In genomic region chr2:86818967-86819366, GRCh38 we compare ENCODE assay signal across 23 cellular contexts. TPM values are rescaled to one million over a fixed set of nuclear protein-coding genes. Genes with fewer than 3 reads are reported as not detected.
A peak's percentile ranks its signal among the peaks of the same experiment; 100 is the strongest.
DNase-seq lines count a peak whose midpoint lies in the region; ATAC-seq and TF ChIP-seq lines count a peak whose summit lies in the region.
"Had no signal": no experiment of that assay in that cellular context is flagged by ENCODE, and none has a peak within 500 bp of the region (broad histone marks: within the 10 kb centered on the region; RNA-seq: fewer than 3 reads in every experiment).

No MANE protein-coding gene starts in this region.

- H3K9ac ChIP-seq in H9 (ENCODE audit: extremely low read depth, insufficient read length, low read length) = no peak overlapping the region
- H3K9ac ChIP-seq: BLaER1, GM23248 had no signal

- intact Hi-C loops in CD8-positive, alpha-beta T cell (cut with DNase I, micrococcal nuclease) = no loop called here

- H3K9me3 Mint-ChIP-seq in CD8-positive, alpha-beta T cell = no peaks in the 10 kb centered on the region
- H3K9me3 Mint-ChIP-seq in H9 = peaks cover 6% of the 10 kb centered on the region in 2 experiments; a peak in 4 of 5 replicates
- peaks cover 4% of the 10 kb centered on the region for H3K9me3 Mint-ChIP-seq in activated naive CD8-positive, alpha-beta T cell (ENCODE audit: low read depth)
- H3K9me3 Mint-ChIP-seq in naive thymus-derived CD8-positive, alpha-beta T cell = peaks cover 0 to 4% (median 0%) of the 10 kb centered on the region in 9 donors
- peaks cover 5% of the 10 kb centered on the region for H3K9me3 Mint-ChIP-seq in activated T-cell treated with anti-CD3 and anti-CD28 coated beads, Interleukin-2, amount 50 U/mL, for 4 hours

- H3K4me3 ChIP-seq in CD8-positive, alpha-beta T cell (ENCODE audit: low read depth, low read length) = peak overlapping the region; percentile 5
- no peak overlapping the region for H3K4me3 ChIP-seq in Peyer's patch
- H3K4me3 ChIP-seq: BLaER1, GM23248 had no signal

- peaks cover 73% of the 10 kb centered on the region for H3K36me3 Mint-ChIP-seq in CD8-positive, alpha-beta T cell
- peaks cover 0 to 7% (median 2%) of the 10 kb centered on the region in 3 experiments; a peak in 3 of 7 replicates for H3K36me3 Mint-ChIP-seq in H9 (ENCODE audit: insufficient read depth in 1 of 3, low read depth in 3 of 3)
- H3K36me3 Mint-ChIP-seq in activated naive CD8-positive, alpha-beta T cell = peaks cover 14% of the 10 kb centered on the region
- peaks cover 13 to 71% (median 29%) of the 10 kb centered on the region in 3 donors for H3K36me3 Mint-ChIP-seq in naive thymus-derived CD8-positive, alpha-beta T cell
- peaks cover 3% of the 10 kb centered on the region for H3K36me3 Mint-ChIP-seq in activated T-cell treated with anti-CD3 and anti-CD28 coated beads, Interleukin-2, amount 50 U/mL, for 4 hours (ENCODE audit: insufficient read depth)
- H3K36me3 Mint-ChIP-seq: CD4-positive, CD25-positive, alpha-beta regulatory T cell had no signal

- no peaks in the 10 kb centered on the region for H3K27me3 ChIP-seq in CD8-positive, alpha-beta T cell (ENCODE audit: insufficient read depth, low read length)
- H3K27me3 ChIP-seq in H9 (ENCODE audit: insufficient read depth, low read length) = no peaks in the 10 kb centered on the region
- H3K27me3 ChIP-seq in Peyer's patch = no peaks in the 10 kb centered on the region

- H3K4ac ChIP-seq in H9 (ENCODE audit: low read depth, low read length) = no peak overlapping the region

- H3K23me2 ChIP-seq in H9 (ENCODE audit: insufficient read length, low read depth, low read length, poor library complexity, severe bottlenecking) = no peaks in the 10 kb centered on the region

- no peaks in the 10 kb centered on the region for H3K79me1 ChIP-seq in H9 (ENCODE audit: insufficient read depth, low read depth, low read length, poor library complexity, severe bottlenecking)

- no peak overlapping the region for H2BK12ac ChIP-seq in H9 (ENCODE audit: insufficient read length, low read depth, low read length)

- no peak overlapping the region for H4K5ac ChIP-seq in H9 (ENCODE audit: insufficient read length, low read depth, low read length)

- no peaks in the 10 kb centered on the region for H3K27me3 Mint-ChIP-seq in CD8-positive, alpha-beta T cell (ENCODE audit: low read depth)
- H3K27me3 Mint-ChIP-seq in H9 (ENCODE audit: low read depth) = peaks cover 16% of the 10 kb centered on the region
- H3K27me3 Mint-ChIP-seq in activated naive CD8-positive, alpha-beta T cell = no peaks in the 10 kb centered on the region
- no peaks in the 10 kb centered on the region for H3K27me3 Mint-ChIP-seq in naive thymus-derived CD8-positive, alpha-beta T cell
- H3K27me3 Mint-ChIP-seq in activated T-cell treated with anti-CD3 and anti-CD28 coated beads, Interleukin-2, amount 50 U/mL, for 4 hours (ENCODE audit: low read depth) = peaks cover 9% of the 10 kb centered on the region

- no peaks in the 10 kb centered on the region for H3K79me2 ChIP-seq in H9 (ENCODE audit: insufficient read depth, low read length)

- H3K4me1 Mint-ChIP-seq in CD8-positive, alpha-beta T cell (ENCODE audit: low read depth) = peaks cover 83% of the 10 kb centered on the region
- H3K4me1 Mint-ChIP-seq in H9 = peaks cover 0 to 2% of the 10 kb centered on the region in 2 experiments; a peak in 2 of 4 replicates
- peaks cover 87% of the 10 kb centered on the region for H3K4me1 Mint-ChIP-seq in activated naive CD8-positive, alpha-beta T cell (ENCODE audit: low read depth)
- peaks cover 48 to 87% (median 82%) of the 10 kb centered on the region in 4 donors for H3K4me1 Mint-ChIP-seq in naive thymus-derived CD8-positive, alpha-beta T cell
- peaks cover 19% of the 10 kb centered on the region for H3K4me1 Mint-ChIP-seq in activated T-cell treated with anti-CD3 and anti-CD28 coated beads, Interleukin-2, amount 50 U/mL, for 4 hours (ENCODE audit: low read depth)

- H2AK5ac ChIP-seq in H9 (ENCODE audit: insufficient read length, low read length) = no peak overlapping the region

- H3K27ac Mint-ChIP-seq in CD8-positive, alpha-beta T cell = peak overlapping the region; percentile 99
- no peak overlapping the region for H3K27ac Mint-ChIP-seq in H9
- H3K27ac Mint-ChIP-seq in activated naive CD8-positive, alpha-beta T cell = peak overlapping the region; percentile 99
- H3K27ac Mint-ChIP-seq in naive thymus-derived CD8-positive, alpha-beta T cell = peak overlapping the region; percentile 71 to 99 (median 94)
- H3K27ac Mint-ChIP-seq: CD4-positive, CD25-positive, alpha-beta regulatory T cell had no signal

- H4K20me1 ChIP-seq in H9 (ENCODE audit: control insufficient read depth, insufficient read depth, insufficient read length) = no peaks in the 10 kb centered on the region
- H4K20me1 ChIP-seq: BLaER1 had no signal

- H2BK120ac ChIP-seq in H9 (ENCODE audit: low read depth, low read length, poor library complexity, severe bottlenecking) = peak overlapping the region; percentile 9

- no peak overlapping the region for H3K23ac ChIP-seq in H9 (ENCODE audit: insufficient read length, low read depth, low read length)

- no peak overlapping the region for H4K8ac ChIP-seq in H9 (replicated peaks; ENCODE audit: insufficient read length, low read depth, low read length)

- no peak overlapping the region for H3T11ph ChIP-seq in H9 (ENCODE audit: low read length)

- no peak overlapping the region for H3K56ac ChIP-seq in H9 (ENCODE audit: insufficient read length, low read depth, low read length)

- TF ChIP-seq CTCF in CD8-positive, alpha-beta T cell (IDR thresholded peaks at IDR 0.05) = no peak
- TF ChIP-seq CTCF in H9 (conservative IDR thresholded peaks at IDR 0.05) = no peak
- no peak for TF ChIP-seq CTCF in Peyer's patch (IDR thresholded peaks at IDR 0.05)

- no peaks in the 10 kb centered on the region for H3K9me3 ChIP-seq in CD8-positive, alpha-beta T cell (ENCODE audit: low read length)
- H3K9me3 ChIP-seq in H9 (ENCODE audit: control insufficient read depth, low read depth, low read length) = peaks cover 4% of the 10 kb centered on the region
- no peaks in the 10 kb centered on the region for H3K9me3 ChIP-seq in Peyer's patch

- H3K27ac ChIP-seq in CD8-positive, alpha-beta T cell (ENCODE audit: low read depth, low read length) = no peak overlapping the region
- no peak overlapping the region for H3K27ac ChIP-seq in H9 (ENCODE audit: insufficient read length, low read depth, low read length)
- peak overlapping the region in 2 of 4 donors; percentile 8 to 19 for H3K27ac ChIP-seq in Peyer's patch
- H3K27ac ChIP-seq: BLaER1, GM23248 had no signal

- H2BK5ac ChIP-seq in H9 (ENCODE audit: insufficient read length, low read length) = no peak overlapping the region

- no peak overlapping the region for H2BK20ac ChIP-seq in H9 (ENCODE audit: low read depth, low read length, poor library complexity, severe bottlenecking)

- no peak overlapping the region for H3K14ac ChIP-seq in H9 (ENCODE audit: insufficient read depth, low read length)

- TF ChIP-seq POLR2A in Peyer's patch (IDR thresholded peaks at IDR 0.05) = no peak

- no peaks in the 10 kb centered on the region for H3K36me3 ChIP-seq in CD8-positive, alpha-beta T cell (ENCODE audit: insufficient read depth, low read length)
- no peaks in the 10 kb centered on the region for H3K36me3 ChIP-seq in Peyer's patch
- H3K36me3 ChIP-seq: BLaER1 had no signal

- no peak overlapping the region for H2AFZ ChIP-seq in H9 (ENCODE audit: low read length)
- H2AFZ ChIP-seq: GM23248 had no signal

- peak; percentile 22 for ATAC-seq in CD8-positive, alpha-beta T cell
- peak; percentile 42 to 64 for ATAC-seq in naive thymus-derived CD8-positive, alpha-beta T cell
- no peak for ATAC-seq in activated T-cell treated with anti-CD3 and anti-CD28 coated beads, Interleukin-2, amount 50 U/mL, for 4 hours
- ATAC-seq: Panc1 had no signal

- peaks cover 92% of the 10 kb centered on the region for H3K4me1 ChIP-seq in CD8-positive, alpha-beta T cell (ENCODE audit: insufficient read depth, low read length)
- H3K4me1 ChIP-seq in H9 (ENCODE audit: insufficient read depth, low read length) (no peaks in the 10 kb centered on the region), Peyer's patch (peaks cover 0 to 9% (median 0%) of the 10 kb centered on the region in 4 donors)
- H3K4me1 ChIP-seq: BLaER1 had no signal

- H3K4me3 Mint-ChIP-seq in CD8-positive, alpha-beta T cell = peak overlapping the region; percentile 88
- no peak overlapping the region for H3K4me3 Mint-ChIP-seq in H9
- H3K4me3 Mint-ChIP-seq in activated naive CD8-positive, alpha-beta T cell = peak overlapping the region; percentile 87
- peak overlapping the region; percentile 45 to 98 (median 88) for H3K4me3 Mint-ChIP-seq in naive thymus-derived CD8-positive, alpha-beta T cell
- H3K4me3 Mint-ChIP-seq in activated T-cell treated with anti-CD3 and anti-CD28 coated beads, Interleukin-2, amount 50 U/mL, for 4 hours = no peak overlapping the region
- H3K4me3 Mint-ChIP-seq: CD4-positive, CD25-positive, alpha-beta regulatory T cell had no signal

- POLR2A ChIA-PET in CD8-positive, alpha-beta T cell (lab: Charles Lee) = interaction anchor here (0.8 to 10.2 kb wide), 5 partner anchors 9 to 35 kb away, joined by 3 to 198 read pairs (median 4); no protein-coding TSS in a partner anchor
- POLR2A ChIA-PET in naive thymus-derived CD8-positive, alpha-beta T cell (lab: Charles Lee) = interaction anchor here (0.8 to 1.5 kb wide), 6 partner anchors 8 to 42 kb away, joined by 3 to 21 read pairs (median 3); no protein-coding TSS in a partner anchor

- H4K91ac ChIP-seq in H9 (ENCODE audit: insufficient read length, low read depth, low read length) = no peak overlapping the region

- H2BK15ac ChIP-seq in H9 (ENCODE audit: low read depth, low read length) = no peak overlapping the region

- CTCF ChIA-PET in CD8-positive, alpha-beta T cell (lab: Charles Lee) = interaction anchor here (1.3 to 1.6 kb wide), 2 partner anchors 9 to 10 kb away, joined by 5 to 14 read pairs; no protein-coding TSS in a partner anchor

- no peak overlapping the region for H3K4me2 ChIP-seq in H9 (ENCODE audit: insufficient read depth, insufficient read length, low read length)
- H3K4me2 ChIP-seq: BLaER1 had no signal

- WGBS in H9 (ENCODE audit: extremely low coverage, insufficient read length, low lambda C conversion rate) = no CpG with 5 or more reads among the region's 2 CpGs

- no peak overlapping the region for H3K18ac ChIP-seq in H9 (ENCODE audit: insufficient read length, low read depth, low read length)

- no peak for DNase-seq in CD8-positive, alpha-beta T cell
- no peak for DNase-seq in H9
- peak in 1 of 10 donors; percentile 64 for DNase-seq in naive thymus-derived CD8-positive, alpha-beta T cell
- DNase-seq in Peyer's patch = no peak
- no peak for DNase-seq in activated T-cell treated with anti-CD3 and anti-CD28 coated beads, Interleukin-2, amount 50 U/mL, for 4 hours
- no peak for DNase-seq in NCI-H2029 (lab: John Stamatoyannopoulos, UW)
- DNase-seq: CD4-positive, CD25-positive, alpha-beta regulatory T cell; COR-L47; DMS53; GM23248; H7; KBM-7; MM.1S; NCI-H2029 treated with DMSO at 0.1 percent for 48 hours; NCI-H226; NCI-H510A; NCI-H69; SHP77 treated with DMSO at 0.1 percent for 48 hours had no signal

RNA-seq across cellular contexts. Expression of gene CD8A, which starts 28.3 kb away (rescaled TPM):
- 100 to 1,000 TPM; 502 to 503 TPM for total RNA-seq in CD8-positive, alpha-beta T cell
- not detected in 2 replicates for total RNA-seq in H9 (2021)
- total RNA-seq in naive thymus-derived CD8-positive, alpha-beta T cell = 100 to 1,000 TPM; 272 to 273 TPM
- polyA plus RNA-seq in naive thymus-derived CD8-positive, alpha-beta T cell = 1,000 to 10,000 TPM in 1 of 3 donors, 100 to 1,000 TPM in 2; 885 to 1,018 (median 934) TPM
- 1 to 10 TPM; 3.4 to 8.9 (median 4.8) TPM for total RNA-seq in Peyer's patch
- total RNA-seq in activated T-cell treated with anti-CD3 and anti-CD28 coated beads, Interleukin-2, amount 50 U/mL, for 4 hours = 100 to 1,000 TPM in 1 of 3 donors, 10 to 100 TPM in 2; 36.9 to 101 (median 78.6) TPM
- total RNA-seq: CD4-positive, CD25-positive, alpha-beta regulatory T cell; H7; OCI-LY7 had no signal
- polyA plus RNA-seq: AG04450, GM23248 had no signal

RNA-seq across cellular contexts. Expression of gene CD8B, which starts 42.7 kb away (rescaled TPM):
- total RNA-seq in CD8-positive, alpha-beta T cell = 100 to 1,000 TPM; 281 to 283 TPM
- 0.24 TPM in 1 of 2 replicates, not detected in the other for total RNA-seq in H9 (2021)
- total RNA-seq in naive thymus-derived CD8-positive, alpha-beta T cell = 100 to 1,000 TPM; 456 TPM
- polyA plus RNA-seq in naive thymus-derived CD8-positive, alpha-beta T cell = 1,000 to 10,000 TPM; 2,040 to 2,487 (median 2,320) TPM
- 10 to 100 TPM in 3 of 4 donors, 1 to 10 TPM in 1; 3.8 to 30.5 (median 21.6) TPM for total RNA-seq in Peyer's patch
- total RNA-seq in activated T-cell treated with anti-CD3 and anti-CD28 coated beads, Interleukin-2, amount 50 U/mL, for 4 hours = 10 to 100 TPM; 11.7 to 47.4 (median 38.7) TPM
- total RNA-seq: GM23248, OCI-LY7 had no signal
- polyA plus RNA-seq: AG04450, GM23248 had no signal

Comparison
In these comparisons a context has a peak if more than half of its experiments do, and no peak if none do; other contexts are left out.
1. ATAC-seq: peak in CD8-positive, alpha-beta T cell (single experiment) and naive thymus-derived CD8-positive, alpha-beta T cell (2 of 2); none in activated T-cell treated with anti-CD3 and anti-CD28 coated beads, Interleukin-2, amount 50 U/mL, for 4 hours (0 of 2).
2. H3K27ac Mint-ChIP-seq: peak in CD8-positive, alpha-beta T cell (single experiment), activated naive CD8-positive, alpha-beta T cell (single experiment) and naive thymus-derived CD8-positive, alpha-beta T cell (10 of 10); none in H9 (0 of 3).
3. H3K4me3 Mint-ChIP-seq: peak in CD8-positive, alpha-beta T cell (single experiment), activated naive CD8-positive, alpha-beta T cell (single experiment) and naive thymus-derived CD8-positive, alpha-beta T cell (10 of 10); none in H9 (0 of 2) and activated T-cell treated with anti-CD3 and anti-CD28 coated beads, Interleukin-2, amount 50 U/mL, for 4 hours (single experiment).
4. RNA of gene CD8B, which starts 42.7 kb away (total RNA-seq): 456 TPM in naive thymus-derived CD8-positive, alpha-beta T cell and 281 to 283 TPM in CD8-positive, alpha-beta T cell; 11.7 to 47.4 TPM in activated T-cell treated with anti-CD3 and anti-CD28 coated beads, Interleukin-2, amount 50 U/mL, for 4 hours, 3.8 to 30.5 TPM in Peyer's patch and 0.24 TPM in H9; every median in the first group is over 4 times any median in the second.